In the genomic region with DNA sequence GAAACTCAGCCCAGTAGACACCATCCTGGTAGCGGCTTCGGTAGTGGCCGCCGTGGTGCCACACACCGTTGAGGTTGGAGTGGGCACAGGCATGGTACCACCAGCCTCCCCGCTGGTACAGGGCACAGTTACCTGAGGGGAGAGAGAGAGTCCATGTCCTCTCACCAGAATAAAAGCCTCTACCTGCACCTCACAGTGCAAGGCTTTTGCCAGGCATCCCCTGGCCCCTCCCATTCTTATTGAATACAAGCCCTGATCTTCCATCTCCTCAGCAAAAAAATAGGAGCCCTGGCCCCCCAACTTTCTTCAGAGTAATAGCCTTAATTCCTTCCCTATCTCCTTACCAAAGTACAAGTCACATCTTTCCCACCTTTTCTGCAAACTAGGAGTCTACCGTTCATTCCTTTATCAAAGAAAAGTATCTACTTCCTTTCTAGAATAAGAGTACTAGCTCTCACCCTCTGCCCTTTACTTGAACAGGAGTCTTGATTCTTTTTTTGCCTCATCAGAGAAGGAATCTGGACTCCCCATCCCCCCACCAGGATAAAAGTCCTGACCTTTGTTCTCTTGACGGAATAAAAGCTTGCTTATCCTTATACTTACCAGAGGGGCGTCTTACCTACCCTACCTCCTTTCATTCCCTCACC, we compare ENCODE assay signal across 2 cellular contexts.
TF ChIP-seq lines count a peak whose summit lies in the region.

No MANE protein-coding gene starts in this region.

TF ChIP-seq in GM12891, 5 proteins besides CTCF, POLR2A, EP300 and RAD21:
- 0 out of 2 replicates have a peak, but pooled peaks have one; percentile 24 for TF ChIP-seq POLR2AphosphoS5 (IDR thresholded peaks at IDR 0.05; ENCODE audit: low read depth, low read length)
- TF ChIP-seq TAF1 (IDR thresholded peaks at IDR 0.05; ENCODE audit: low read depth, low read length): no peak
- TF ChIP-seq POU2F2 (IDR thresholded peaks at IDR 0.05; ENCODE audit: low read depth, low read length): no peak
- no peak for TF ChIP-seq SPI1 (IDR thresholded peaks at IDR 0.05; ENCODE audit: low read depth, low read length)
- no peak for TF ChIP-seq PAX5 (IDR thresholded peaks at IDR 0.05; ENCODE audit: insufficient read depth, low read length, severe bottlenecking)

TF ChIP-seq in HepG2, 621 proteins besides CTCF, POLR2A, EP300 and RAD21:
- TF ChIP-seq, protein P1, sequence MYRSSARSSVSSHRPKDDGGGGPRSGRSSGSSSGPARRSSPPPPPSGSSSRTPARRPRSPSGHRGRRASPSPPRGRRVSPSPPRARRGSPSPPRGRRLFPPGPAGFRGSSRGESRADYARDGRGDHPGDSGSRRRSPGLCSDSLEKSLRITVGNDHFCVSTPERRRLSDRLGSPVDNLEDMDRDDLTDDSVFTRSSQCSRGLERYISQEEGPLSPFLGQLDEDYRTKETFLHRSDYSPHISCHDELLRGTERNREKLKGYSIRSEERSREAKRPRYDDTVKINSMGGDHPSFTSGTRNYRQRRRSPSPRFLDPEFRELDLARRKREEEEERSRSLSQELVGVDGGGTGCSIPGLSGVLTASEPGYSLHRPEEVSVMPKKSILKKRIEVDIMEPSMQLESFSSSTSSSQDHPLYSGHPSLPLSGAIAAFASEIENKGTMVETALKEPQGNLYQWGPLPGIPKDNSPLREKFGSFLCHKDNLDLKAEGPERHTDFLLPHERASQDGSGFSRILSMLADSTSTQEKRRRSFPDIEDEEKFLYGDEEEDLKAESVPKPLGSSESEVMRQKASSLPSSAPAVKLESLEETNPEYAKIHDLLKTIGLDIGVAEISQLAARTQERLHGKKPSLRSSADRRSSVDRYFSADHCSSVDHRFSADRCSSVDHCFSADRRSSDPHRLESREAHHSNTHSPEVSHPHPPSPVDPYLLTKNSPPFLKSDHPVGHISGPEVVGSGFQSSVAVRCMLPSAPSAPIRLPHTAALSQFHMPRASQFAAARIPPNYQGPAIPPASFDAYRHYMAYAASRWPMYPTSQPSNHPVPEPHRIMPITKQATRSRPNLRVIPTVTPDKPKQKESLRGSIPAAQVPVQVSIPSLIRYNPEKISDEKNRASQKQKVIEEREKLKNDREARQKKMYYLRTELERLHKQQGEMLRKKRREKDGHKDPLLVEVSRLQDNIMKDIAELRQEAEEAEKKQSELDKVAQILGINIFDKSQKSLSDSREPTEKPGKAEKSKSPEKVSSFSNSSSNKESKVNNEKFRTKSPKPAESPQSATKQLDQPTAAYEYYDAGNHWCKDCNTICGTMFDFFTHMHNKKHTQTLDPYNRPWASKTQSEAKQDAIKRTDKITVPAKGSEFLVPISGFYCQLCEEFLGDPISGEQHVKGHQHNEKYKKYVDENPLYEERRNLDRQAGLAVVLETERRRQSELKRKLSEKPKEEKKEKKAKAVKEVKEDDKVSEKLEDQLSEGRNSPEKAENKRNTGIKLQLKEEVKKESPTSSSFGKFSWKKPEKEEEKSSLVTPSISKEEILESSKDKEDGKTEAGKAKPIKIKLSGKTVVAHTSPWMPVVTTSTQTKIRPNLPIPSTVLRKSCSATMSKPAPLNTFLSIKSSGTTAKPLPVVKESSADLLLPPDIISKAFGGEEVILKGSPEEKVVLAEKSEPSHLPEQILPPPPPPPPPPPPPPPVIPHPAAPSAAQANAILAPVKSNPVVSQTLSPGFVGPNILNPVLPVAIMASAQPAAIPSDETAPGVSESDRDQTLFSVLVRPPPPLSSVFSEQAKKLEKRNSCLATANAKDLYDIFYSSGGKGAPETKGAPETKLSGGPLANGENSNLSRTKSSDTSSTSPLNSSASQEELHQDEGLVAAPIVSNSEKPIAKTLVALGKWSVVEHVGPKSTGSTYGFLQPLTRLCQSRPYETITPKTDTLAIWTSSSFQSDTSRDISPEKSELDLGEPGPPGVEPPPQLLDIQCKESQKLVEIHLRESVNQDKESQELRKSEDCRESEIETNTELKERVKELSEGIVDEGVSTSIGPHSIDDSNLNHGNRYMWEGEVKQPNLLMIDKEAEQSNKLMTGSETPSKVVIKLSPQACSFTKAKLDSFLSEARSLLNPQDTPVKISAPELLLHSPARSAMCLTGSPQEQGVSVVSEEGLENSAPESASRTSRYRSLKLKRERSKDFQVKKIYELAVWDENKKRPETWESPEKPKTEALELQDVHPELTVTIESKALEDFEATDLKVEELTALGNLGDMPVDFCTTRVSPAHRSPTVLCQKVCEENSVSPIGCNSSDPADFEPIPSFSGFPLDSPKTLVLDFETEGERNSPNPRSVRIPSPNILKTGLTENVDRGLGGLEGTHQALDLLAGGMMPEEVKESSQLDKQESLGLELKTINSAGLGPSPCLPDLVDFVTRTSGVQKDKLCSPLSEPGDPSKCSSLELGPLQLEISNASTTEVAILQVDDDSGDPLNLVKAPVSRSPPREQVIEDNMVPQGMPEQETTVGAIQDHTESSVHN (CRISPR knock-in tag; IDR thresholded peaks at IDR 0.05): no peak
- TF ChIP-seq RBFOX2 (IDR thresholded peaks at IDR 0.05; ENCODE audit: low read depth, low read length): peak; percentile 29; the same call in 1 of the 2 replicates
TF ChIP-seq in HepG2: peak in this region for 1.
